Comparison of ENCODE assay signal across 24 cellular contexts in genomic region chr17:16068323-16068722, GRCh38.
A peak's percentile ranks its signal among the peaks of the same experiment; 100 is the strongest.
DNase-seq lines count a peak whose midpoint lies in the region; ATAC-seq and TF ChIP-seq lines count a peak whose summit lies in the region.
"Had no signal": no experiment of that assay in that cellular context is flagged by ENCODE, and none has a peak within 500 bp of the region (broad histone marks: within the 10 kb centered on the region; RNA-seq: fewer than 3 reads in every experiment).

No MANE protein-coding gene starts in this region.

- no peak for ATAC-seq in CD4-positive, CD25-positive, alpha-beta regulatory T cell (ENCODE audit: low read depth in 2 of 2)
- ATAC-seq in lower lobe of right lung = no peak
- ATAC-seq: K562; right lobe of liver; stimulated activated memory B cell treated with anti-CD40 and anti-IgM and Interleukin-4, amounts not matched to agents 10 μg/mL and 1 μg/mL and 100 μg/mL, for 72 hours had no signal

- no peak overlapping the region for H3K9ac ChIP-seq in fibroblast of lung (ENCODE audit: insufficient read depth, low read length)

- no peaks in the 10 kb centered on the region for H3K27me3 Mint-ChIP-seq in CD4-positive, CD25-positive, alpha-beta regulatory T cell
- H3K27me3 Mint-ChIP-seq in activated T-helper 1 cell treated with anti-CD3 and anti-CD28 coated beads, Interleukin-12 subunit alpha, Interleukin-12 subunit beta, Interleukin-2, Interleukin-4 antibody, amounts not matched to agents 30 ng/mL and 10 ng/mL and 1 ng/mL, durations not matched to agents 14 hours and 24 hours and 36 hours (ENCODE audit: insufficient read depth) = no peaks in the 10 kb centered on the region
- H3K27me3 Mint-ChIP-seq: progenitor cell of endocrine pancreas; stimulated activated memory B cell treated with anti-CD40 and anti-IgM and Interleukin-4, amounts not matched to agents 10 μg/mL and 1 μg/mL and 100 μg/mL, for 72 hours had no signal

- H3K36me3 ChIP-seq in CD4-positive, CD25-positive, alpha-beta regulatory T cell (ENCODE audit: control insufficient read depth, insufficient read depth, low read length) = peaks cover 97% of the 10 kb centered on the region
- H3K36me3 ChIP-seq in fibroblast of lung (ENCODE audit: control insufficient read depth, insufficient read depth, low read length) (peaks cover 10% of the 10 kb centered on the region), lower lobe of right lung (peaks cover 99% of the 10 kb centered on the region), Peyer's patch (peaks cover 0 to 97% (median 0%) of the 10 kb centered on the region in 3 donors)

- H3K27ac Mint-ChIP-seq in CD4-positive, CD25-positive, alpha-beta regulatory T cell = peak overlapping the region in 2 of 3 donors; percentile 13 to 42
- peak overlapping the region; percentile 6 for H3K27ac Mint-ChIP-seq in activated T-helper 1 cell treated with anti-CD3 and anti-CD28 coated beads, Interleukin-12 subunit alpha, Interleukin-12 subunit beta, Interleukin-2, Interleukin-4 antibody, amounts not matched to agents 30 ng/mL and 10 ng/mL and 1 ng/mL, durations not matched to agents 14 hours and 24 hours and 36 hours
- H3K27ac Mint-ChIP-seq: progenitor cell of endocrine pancreas; stimulated activated memory B cell treated with anti-CD40 and anti-IgM and Interleukin-4, amounts not matched to agents 10 μg/mL and 1 μg/mL and 100 μg/mL, for 72 hours had no signal

- no peak overlapping the region for H3K4me2 ChIP-seq in fibroblast of lung (ENCODE audit: extremely low read depth, insufficient read depth, low read length)

- intact Hi-C loops in activated T-helper 1 cell treated with anti-CD3 and anti-CD28 coated beads, Interleukin-12 subunit alpha, Interleukin-12 subunit beta, Interleukin-2, Interleukin-4 antibody, amounts not matched to agents 30 ng/mL and 10 ng/mL and 1 ng/mL, durations not matched to agents 14 hours and 24 hours and 36 hours (cut with micrococcal nuclease) = no loop called here
- intact Hi-C loops in lower lobe of right lung (cut with DNase I) = no loop called here

- DNase-seq in CD4-positive, CD25-positive, alpha-beta regulatory T cell = no peak
- DNase-seq in GM04504 (ENCODE audit: low read depth) (peak; percentile 8), fibroblast of lung (ENCODE audit: low read depth in 2 of 2) (peak; percentile 4 to 28), lower lobe of right lung (no peak), Peyer's patch (no peak), occipital lobe (lab: John Stamatoyannopoulos, UW) (no peak)
- DNase-seq in activated T-helper 1 cell treated with anti-CD3 and anti-CD28 coated beads, Interleukin-12 subunit alpha, Interleukin-12 subunit beta, Interleukin-2, Interleukin-4 antibody, amounts not matched to agents 30 ng/mL and 10 ng/mL and 1 ng/mL, durations not matched to agents 14 hours and 24 hours and 36 hours (ENCODE audit: low spot score) = no peak
- DNase-seq: activated CD4-positive, alpha-beta T cell treated with anti-CD3 and anti-CD28 coated beads, Interleukin-2, amount 50 U/mL, for 48 hours; activated naive CD4-positive, alpha-beta T cell; caudate nucleus; dermis blood vessel endothelial cell; esophagus squamous epithelium; islet precursor cell; left ventricle myocardium inferior; MG63; NCI-H1436; NCI-H2107; NCI-H446 treated with DMSO at 0.1 percent for 48 hours; right lobe of liver; stimulated activated CD4-positive, alpha-beta T cell treated with anti-CD3 and anti-CD28 coated beads, Interleukin-4, amount 100 ng/mL, for 24 hours; testis had no signal

- no peaks in the 10 kb centered on the region for H3K27me3 ChIP-seq in CD4-positive, CD25-positive, alpha-beta regulatory T cell (ENCODE audit: control insufficient read depth, insufficient read depth, low read length)
- no peaks in the 10 kb centered on the region for H3K27me3 ChIP-seq in fibroblast of lung (ENCODE audit: control insufficient read depth, insufficient read depth, low read length)
- H3K27me3 ChIP-seq in lower lobe of right lung (ENCODE audit: low read depth) = no peaks in the 10 kb centered on the region
- H3K27me3 ChIP-seq in Peyer's patch = no peaks in the 10 kb centered on the region
- H3K27me3 ChIP-seq: esophagus squamous epithelium, MG63, right lobe of liver, testis had no signal

- TF ChIP-seq CTCF in fibroblast of lung (conservative IDR thresholded peaks at IDR 0.05 in 1 of 2, IDR thresholded peaks at IDR 0.05 in 1 of 2; ENCODE audit: low read depth in 1 of 2, low read length in 2 of 2) = no peak
- no peak for TF ChIP-seq CTCF in lower lobe of right lung (IDR thresholded peaks at IDR 0.05)
- no peak for TF ChIP-seq CTCF in Peyer's patch (IDR thresholded peaks at IDR 0.05)

- H3K4me1 Mint-ChIP-seq in CD4-positive, CD25-positive, alpha-beta regulatory T cell = peaks cover 0 to 19% (median 2%) of the 10 kb centered on the region in 4 donors
- peaks cover 7% of the 10 kb centered on the region for H3K4me1 Mint-ChIP-seq in activated T-helper 1 cell treated with anti-CD3 and anti-CD28 coated beads, Interleukin-12 subunit alpha, Interleukin-12 subunit beta, Interleukin-2, Interleukin-4 antibody, amounts not matched to agents 30 ng/mL and 10 ng/mL and 1 ng/mL, durations not matched to agents 14 hours and 24 hours and 36 hours (ENCODE audit: low read depth)
- H3K4me1 Mint-ChIP-seq: stimulated activated memory B cell treated with anti-CD40 and anti-IgM and Interleukin-4, amounts not matched to agents 10 μg/mL and 1 μg/mL and 100 μg/mL, for 72 hours had no signal

- no peaks in the 10 kb centered on the region for H3K79me2 ChIP-seq in fibroblast of lung (ENCODE audit: control insufficient read depth, insufficient read depth, low read length)

- no peak overlapping the region for H3K27ac ChIP-seq in CD4-positive, CD25-positive, alpha-beta regulatory T cell (ENCODE audit: insufficient read depth, low read length, poor library complexity, severe bottlenecking)
- H3K27ac ChIP-seq in fibroblast of lung (ENCODE audit: insufficient read depth, low read length) (no peak overlapping the region), lower lobe of right lung (no peak overlapping the region), Peyer's patch (no peak overlapping the region)
- H3K27ac ChIP-seq: esophagus squamous epithelium, left ventricle myocardium inferior, right lobe of liver, testis had no signal

- H3K4me3 Mint-ChIP-seq in CD4-positive, CD25-positive, alpha-beta regulatory T cell = no peak overlapping the region
- H3K4me3 Mint-ChIP-seq in activated T-helper 1 cell treated with anti-CD3 and anti-CD28 coated beads, Interleukin-12 subunit alpha, Interleukin-12 subunit beta, Interleukin-2, Interleukin-4 antibody, amounts not matched to agents 30 ng/mL and 10 ng/mL and 1 ng/mL, durations not matched to agents 14 hours and 24 hours and 36 hours = no peak overlapping the region
- H3K4me3 Mint-ChIP-seq: stimulated activated memory B cell treated with anti-CD40 and anti-IgM and Interleukin-4, amounts not matched to agents 10 μg/mL and 1 μg/mL and 100 μg/mL, for 72 hours had no signal

- H2AFZ ChIP-seq in fibroblast of lung (ENCODE audit: low read length) = no peak overlapping the region

- no peaks in the 10 kb centered on the region for H4K20me1 ChIP-seq in fibroblast of lung (ENCODE audit: control insufficient read depth, extremely low read depth, insufficient read depth, low read length)

- no peak overlapping the region for H3K4me3 ChIP-seq in CD4-positive, CD25-positive, alpha-beta regulatory T cell (ENCODE audit: low read depth, low read length)
- no peak overlapping the region for H3K4me3 ChIP-seq in fibroblast of lung (replicated peaks in 1 of 4; ENCODE audit: control extremely low read depth in 1 of 4, insufficient read depth in 1 of 4, low read depth in 3 of 4, low read length in 4 of 4)
- no peak overlapping the region for H3K4me3 ChIP-seq in lower lobe of right lung
- no peak overlapping the region for H3K4me3 ChIP-seq in Peyer's patch
- H3K4me3 ChIP-seq: esophagus squamous epithelium, K562, left ventricle myocardium inferior, MG63, right lobe of liver, testis had no signal

- H3K9me3 ChIP-seq in CD4-positive, CD25-positive, alpha-beta regulatory T cell (ENCODE audit: control insufficient read depth in 2 of 2, low read length in 2 of 2) = no peaks in the 10 kb centered on the region
- H3K9me3 ChIP-seq in fibroblast of lung (ENCODE audit: control insufficient read depth, insufficient read depth, low read depth, low read length) = no peaks in the 10 kb centered on the region
- no peaks in the 10 kb centered on the region for H3K9me3 ChIP-seq in lower lobe of right lung
- no peaks in the 10 kb centered on the region for H3K9me3 ChIP-seq in Peyer's patch
- H3K9me3 ChIP-seq: esophagus squamous epithelium, left ventricle myocardium inferior, MG63, right lobe of liver, testis had no signal

- no peak for TF ChIP-seq POLR2A in Peyer's patch (IDR thresholded peaks at IDR 0.05)

- peaks cover 73% of the 10 kb centered on the region for H3K36me3 Mint-ChIP-seq in CD4-positive, CD25-positive, alpha-beta regulatory T cell
- peaks cover 51% of the 10 kb centered on the region for H3K36me3 Mint-ChIP-seq in activated T-helper 1 cell treated with anti-CD3 and anti-CD28 coated beads, Interleukin-12 subunit alpha, Interleukin-12 subunit beta, Interleukin-2, Interleukin-4 antibody, amounts not matched to agents 30 ng/mL and 10 ng/mL and 1 ng/mL, durations not matched to agents 14 hours and 24 hours and 36 hours (ENCODE audit: low read depth)

- H3K4me1 ChIP-seq in CD4-positive, CD25-positive, alpha-beta regulatory T cell (ENCODE audit: control insufficient read depth, insufficient read depth, low read length, poor library complexity, severe bottlenecking) = no peaks in the 10 kb centered on the region
- no peaks in the 10 kb centered on the region for H3K4me1 ChIP-seq in fibroblast of lung (ENCODE audit: control insufficient read depth, extremely low read depth, insufficient read depth, low read length)
- H3K4me1 ChIP-seq in lower lobe of right lung = no peaks in the 10 kb centered on the region
- H3K4me1 ChIP-seq in Peyer's patch = no peaks in the 10 kb centered on the region
- H3K4me1 ChIP-seq: esophagus squamous epithelium, left ventricle myocardium inferior, right lobe of liver, testis had no signal

- H3K9me3 Mint-ChIP-seq in CD4-positive, CD25-positive, alpha-beta regulatory T cell = no peaks in the 10 kb centered on the region
- H3K9me3 Mint-ChIP-seq in activated T-helper 1 cell treated with anti-CD3 and anti-CD28 coated beads, Interleukin-12 subunit alpha, Interleukin-12 subunit beta, Interleukin-2, Interleukin-4 antibody, amounts not matched to agents 30 ng/mL and 10 ng/mL and 1 ng/mL, durations not matched to agents 14 hours and 24 hours and 36 hours = no peaks in the 10 kb centered on the region
- H3K9me3 Mint-ChIP-seq: stimulated activated memory B cell treated with anti-CD40 and anti-IgM and Interleukin-4, amounts not matched to agents 10 μg/mL and 1 μg/mL and 100 μg/mL, for 72 hours had no signal

Comparison
In these comparisons a context has a peak if more than half of its experiments do, and no peak if none do; other contexts are left out.
1. DNase-seq: peak in GM04504 (single experiment) and fibroblast of lung (2 of 2); none in CD4-positive, CD25-positive, alpha-beta regulatory T cell (0 of 3), activated T-helper 1 cell treated with anti-CD3 and anti-CD28 coated beads, Interleukin-12 subunit alpha, Interleukin-12 subunit beta, Interleukin-2, Interleukin-4 antibody, amounts not matched to agents 30 ng/mL and 10 ng/mL and 1 ng/mL, durations not matched to agents 14 hours and 24 hours and 36 hours (single experiment), lower lobe of right lung (single experiment), Peyer's patch (0 of 3) and occipital lobe (single experiment).